Comparison of ENCODE assay signal across 8 cellular contexts in genomic region chr3:118628704-118629341, GRCh38.
DNase-seq lines count a peak whose midpoint lies in the region; ATAC-seq and TF ChIP-seq lines count a peak whose summit lies in the region.

No MANE protein-coding gene starts in this region.

- H3K9me3 Mint-ChIP-seq in natural killer cell treated with Interleukin-12 subunit alpha and Interleukin-12 subunit beta and Interleukin-15 and Interleukin-18, amount 100 ng/mL, for 72 hours = peaks cover 7% of the 10 kb centered on the region

- H4K12ac ChIP-seq in trophoblast cell (ENCODE audit: low read depth, low read length) = no peak overlapping the region

- TF ChIP-seq CTCF in VCaP (conservative IDR thresholded peaks at IDR 0.05) (peak; percentile 87), gastroesophageal sphincter (IDR thresholded peaks at IDR 0.05) (peak; percentile 62 to 80 (median 68))

- H3K4ac ChIP-seq in trophoblast cell (ENCODE audit: low read depth, low read length) = no peak overlapping the region

- TF ChIP-seq POLR2A in gastroesophageal sphincter (IDR thresholded peaks at IDR 0.05) = no peak

- 6 to 8% methylated on average over 4 to 6 of the region's 8 CpGs for WGBS in gastroesophageal sphincter (ENCODE audit: low coverage in 1 of 2), 2 donors
- WGBS in trophoblast cell (ENCODE audit: extremely low coverage, insufficient coverage, insufficient read length) = no CpG with 5 or more reads among the region's 8 CpGs

- H2BK12ac ChIP-seq in trophoblast cell (ENCODE audit: low read length) = no peak overlapping the region

- TF ChIP-seq EP300 in gastroesophageal sphincter (IDR thresholded peaks at IDR 0.05) = no peak

- H3K27ac ChIP-seq in VCaP (no peak overlapping the region), gastroesophageal sphincter (no peak overlapping the region), trophoblast cell (ENCODE audit: low read depth, low read length) (no peak overlapping the region)

- H3K23ac ChIP-seq in trophoblast cell (ENCODE audit: low read length) = no peak overlapping the region

- H3K27ac Mint-ChIP-seq in natural killer cell treated with Interleukin-12 subunit alpha and Interleukin-12 subunit beta and Interleukin-15 and Interleukin-18, amount 100 ng/mL, for 72 hours = no peak overlapping the region

- H3K4me3 Mint-ChIP-seq in natural killer cell treated with Interleukin-12 subunit alpha and Interleukin-12 subunit beta and Interleukin-15 and Interleukin-18, amount 100 ng/mL, for 72 hours = no peak overlapping the region

- H4K91ac ChIP-seq in trophoblast cell (ENCODE audit: low read depth, low read length) = no peak overlapping the region

- H3K4me1 ChIP-seq in gastroesophageal sphincter (no peaks in the 10 kb centered on the region), trophoblast cell (ENCODE audit: control insufficient read depth in 1 of 2, insufficient read depth in 2 of 2, low read length in 2 of 2) (no peaks in the 10 kb centered on the region)

- H3K36me3 Mint-ChIP-seq in natural killer cell treated with Interleukin-12 subunit alpha and Interleukin-12 subunit beta and Interleukin-15 and Interleukin-18, amount 100 ng/mL, for 72 hours = no peaks in the 10 kb centered on the region

- no peak overlapping the region for H2BK5ac ChIP-seq in trophoblast cell (ENCODE audit: low read depth, low read length, poor library complexity)

- H3K4me3 ChIP-seq in gastroesophageal sphincter = no peak overlapping the region
- no peak overlapping the region for H3K4me3 ChIP-seq in trophoblast cell (ENCODE audit: low read depth, low read length)

- DNase-seq in D341Med (ENCODE audit: low spot score) = peak; percentile 85
- peak; percentile 68 for DNase-seq in NCI-H2029 (lab: John Stamatoyannopoulos, UW)
- DNase-seq in trophoblast cell = peak; percentile 17 to 70
- no peak for DNase-seq in natural killer cell treated with Interleukin-12 subunit alpha and Interleukin-12 subunit beta and Interleukin-15 and Interleukin-18, amount 100 ng/mL, for 72 hours (ENCODE audit: low spot score)

- ATAC-seq in GM19043 (IDR thresholded peaks at IDR 0.05; ENCODE audit: low read depth, unreplicated experiment) (peak; percentile 96), HG03097 (IDR thresholded peaks at IDR 0.05; ENCODE audit: low FRiP score, unreplicated experiment) (peak; percentile 94), gastroesophageal sphincter (peak; percentile 51)
- ATAC-seq in natural killer cell treated with Interleukin-12 subunit alpha and Interleukin-12 subunit beta and Interleukin-15 and Interleukin-18, amount 100 ng/mL, for 72 hours = no peak

- H3K18ac ChIP-seq in trophoblast cell (ENCODE audit: low read length) = no peak overlapping the region

- H2BK120ac ChIP-seq in trophoblast cell (ENCODE audit: insufficient read depth, low read length, poor library complexity) = no peak overlapping the region

- no peak overlapping the region for H2AFZ ChIP-seq in trophoblast cell (ENCODE audit: insufficient read depth, low read length, poor library complexity)

- no peak overlapping the region for H3K14ac ChIP-seq in trophoblast cell (ENCODE audit: low read length)

- no peak overlapping the region for H2AK5ac ChIP-seq in trophoblast cell (ENCODE audit: low read length)

- H3K4me2 ChIP-seq in trophoblast cell (ENCODE audit: low read length) = no peak overlapping the region

- no peaks in the 10 kb centered on the region for H3K27me3 ChIP-seq in gastroesophageal sphincter
- H3K27me3 ChIP-seq in trophoblast cell (ENCODE audit: insufficient read depth, low read length) = no peaks in the 10 kb centered on the region

- H3K27me3 Mint-ChIP-seq in natural killer cell treated with Interleukin-12 subunit alpha and Interleukin-12 subunit beta and Interleukin-15 and Interleukin-18, amount 100 ng/mL, for 72 hours = no peaks in the 10 kb centered on the region

- no peak overlapping the region for H4K8ac ChIP-seq in trophoblast cell (ENCODE audit: low read depth, low read length)

- no peaks in the 10 kb centered on the region for H3K79me2 ChIP-seq in trophoblast cell (ENCODE audit: control insufficient read depth, insufficient read depth, low read length, poor library complexity)

- H3K79me1 ChIP-seq in trophoblast cell (ENCODE audit: low read length) = no peaks in the 10 kb centered on the region

- no peaks in the 10 kb centered on the region for H3K4me1 Mint-ChIP-seq in natural killer cell treated with Interleukin-12 subunit alpha and Interleukin-12 subunit beta and Interleukin-15 and Interleukin-18, amount 100 ng/mL, for 72 hours (ENCODE audit: low read depth in 2 of 2)

- H3K36me3 ChIP-seq in gastroesophageal sphincter = no peaks in the 10 kb centered on the region
- H3K36me3 ChIP-seq in trophoblast cell (ENCODE audit: control insufficient read depth in 1 of 2, insufficient read depth in 2 of 2, low read length in 2 of 2) = peaks cover 0 to 2% of the 10 kb centered on the region in 2 experiments

- H3K9me3 ChIP-seq in gastroesophageal sphincter (no peaks in the 10 kb centered on the region), trophoblast cell (ENCODE audit: insufficient read depth, low read depth, low read length) (no peaks in the 10 kb centered on the region)

- H3K9ac ChIP-seq in trophoblast cell (ENCODE audit: low read length) = no peak overlapping the region

Comparison
In these comparisons a context has a peak if more than half of its experiments do, and no peak if none do; other contexts are left out.
1. ATAC-seq: peak in GM19043 (single experiment), HG03097 (single experiment) and gastroesophageal sphincter (single experiment); none in natural killer cell treated with Interleukin-12 subunit alpha and Interleukin-12 subunit beta and Interleukin-15 and Interleukin-18, amount 100 ng/mL, for 72 hours (0 of 2).